ENCODE assay signal across 20 cellular contexts in the genomic region with DNA sequence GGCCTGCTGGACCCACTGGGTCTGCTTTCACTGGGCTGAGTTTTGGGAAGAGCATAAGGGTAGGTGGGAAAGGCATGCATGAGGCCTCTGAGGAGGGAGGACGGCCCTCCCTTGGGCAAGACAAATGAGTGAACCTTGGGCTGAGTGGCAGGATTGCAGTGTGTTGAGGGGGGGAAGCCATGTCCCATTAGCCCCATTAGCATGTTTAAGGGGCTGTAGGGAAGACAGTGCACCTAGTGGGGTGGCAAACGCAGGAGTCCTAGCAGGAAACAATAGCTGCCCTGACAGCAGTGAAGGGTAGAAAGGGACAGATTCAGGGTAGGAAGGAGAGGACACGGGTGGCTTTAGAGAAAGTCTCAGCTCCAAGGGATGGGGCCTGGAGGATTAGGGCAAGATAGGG. TPM values are rescaled to one million over a fixed set of nuclear protein-coding genes. Genes with fewer than 3 reads are reported as not detected.
DNase-seq lines count a peak whose midpoint lies in the region; ATAC-seq, FAIRE-seq and TF ChIP-seq lines count a peak whose summit lies in the region.
"Had no signal": no experiment of that assay in that cellular context is flagged by ENCODE, and none has a peak within 500 bp of the region (broad histone marks: within the 10 kb centered on the region; RNA-seq: fewer than 3 reads in every experiment).

No MANE protein-coding gene starts in this region.

- FAIRE-seq in K562 (lab: Jason Lieb, UNC), result no peak
- FAIRE-seq: GM12878 had no signal

- 0 out of 4 replicates have a peak overlapping the region, but pooled peaks of 1 of the 2 experiments have one; percentile 19 for H3K9ac ChIP-seq in K562 (ENCODE audit: insufficient read depth in 1 of 2, low read depth in 2 of 2, low read length in 2 of 2)

- peak overlapping the region; percentile 55 for H2AFZ ChIP-seq in K562 (ENCODE audit: low read depth, low read length)

- H3K27ac ChIP-seq in CD4-positive, alpha-beta memory T cell (ENCODE audit: low read depth, low read length), result no peak overlapping the region
- H3K27ac ChIP-seq in K562 (ENCODE audit: extremely low read depth, low read depth, low read length) (no peak overlapping the region), prostate gland (no peak overlapping the region)
- H3K27ac ChIP-seq: BLaER1 treated with 17β-estradiol and CSF1 and Interleukin-3, amounts not matched to agents 10 nM and 100 nM; HL-60 had no signal

- POLR2A ChIA-PET in CD4-positive, alpha-beta memory T cell (lab: Charles Lee; ENCODE audit: partially characterized antibody), result interaction anchor here (5.4 kb wide), 1 partner anchor 32 kb away, joined by 86 read pairs; a partner anchor contains a TSS
- POLR2A ChIA-PET in K562 (lab: Yijun Ruan, JAX), result no interaction called here

- WGBS in K562 (ENCODE audit: insufficient coverage, low coverage, missing lambda C conversion rate), result 27% methylated on average over 3 of the region's 3 CpGs
- WGBS in prostate gland, result 99% methylated on average over 3 of the region's 3 CpGs

- intact Hi-C loops in CD4-positive, alpha-beta memory T cell (cut with micrococcal nuclease), result no loop called here
- intact Hi-C loops in K562 (cut with micrococcal nuclease), result no loop called here
- intact Hi-C loops in prostate gland (cut with DNase I), result no loop called here

- H3K9me1 ChIP-seq in K562 (ENCODE audit: control insufficient read depth, insufficient read depth, low read length), result peaks cover 3% of the 10 kb centered on the region

- no peaks in the 10 kb centered on the region for H3K9me3 Mint-ChIP-seq in CD4-positive, alpha-beta memory T cell
- no peaks in the 10 kb centered on the region for H3K9me3 Mint-ChIP-seq in neural crest cell

- BruUV-seq in K562 (replicated peaks; lab: Mats Ljungman, UMichigan), result no TSS peak

- CTCF ChIA-PET in CD4-positive, alpha-beta memory T cell (lab: Charles Lee; ENCODE audit: partially characterized antibody), result interaction anchor here (1.0 to 13.8 kb wide), 4 partner anchors 9 to 58 kb away, joined by 3 to 260 read pairs (median 7); a partner anchor contains a TSS
- CTCF ChIA-PET in K562 (lab: Yijun Ruan, JAX; ENCODE audit: low intra/inter-chr PET ratio), result interaction anchor here (1.3 kb wide), 1 partner anchor 57 kb away, joined by 4 read pairs; no protein-coding TSS in a partner anchor

- peak overlapping the region in 5 of 7 donors; percentile 14 to 62 (median 21) for H3K27ac Mint-ChIP-seq in CD4-positive, alpha-beta memory T cell
- H3K27ac Mint-ChIP-seq in neural crest cell (ENCODE audit: unreplicated experiment), result no peak overlapping the region

- H3K27me3 Mint-ChIP-seq in CD4-positive, alpha-beta memory T cell, result no peaks in the 10 kb centered on the region
- H3K27me3 Mint-ChIP-seq in neural crest cell (ENCODE audit: low read depth), result peaks cover 3% of the 10 kb centered on the region

- TF ChIP-seq CTCF in K562 (IDR thresholded peaks at IDR 0.05 in 2 of 3, conservative IDR thresholded peaks at IDR 0.05 in 1 of 3; ENCODE audit: insufficient read depth in 2 of 3, low read depth in 1 of 3, low read length in 3 of 3) (no peak), neural crest cell (conservative IDR thresholded peaks at IDR 0.05) (no peak), prostate gland (IDR thresholded peaks at IDR 0.05) (no peak)

- in situ Hi-C loops in K562 (cut with MboI), result no loop called here

- TF ChIP-seq POLR2A in K562 (conservative IDR thresholded peaks at IDR 0.05) (no peak), prostate gland (IDR thresholded peaks at IDR 0.05) (no peak)

- no peak overlapping the region for H3K4me3 Mint-ChIP-seq in CD4-positive, alpha-beta memory T cell
- H3K4me3 Mint-ChIP-seq in neural crest cell, result peak overlapping the region; percentile 35

- H3K4me1 Mint-ChIP-seq in CD4-positive, alpha-beta memory T cell, result peaks cover 14 to 27% (median 22%) of the 10 kb centered on the region in 4 donors
- H3K4me1 Mint-ChIP-seq in neural crest cell, result peaks cover 30% of the 10 kb centered on the region

- DNase-seq in CD4-positive, alpha-beta memory T cell, result no peak
- DNase-seq in H7 (peak; percentile 46), K562 (ENCODE audit: extremely low read depth in 1 of 4, low spot score in 3 of 4) (no peak), neural crest cell (ENCODE audit: low read depth, low spot score) (no peak), prostate gland (ENCODE audit: low spot score) (no peak)
- DNase-seq in effector CD8-positive, alpha-beta T cell (lab: John Stamatoyannopoulos, UW), result no peak
- DNase-seq: CD8-positive, alpha-beta memory T cell; DMS53; EL; NCI-H1105; NCI-H1694; NCI-H2081 treated with DMSO at 0.1 percent for 48 hours; NCI-H82; RPMI8226; SHP77 treated with DMSO at 0.1 percent for 48 hours had no signal

- no peak for TF ChIP-seq EP300 in K562 (IDR thresholded peaks at IDR 0.05; ENCODE audit: low read length)

- no peaks in the 10 kb centered on the region for H4K20me1 ChIP-seq in K562 (replicated peaks; ENCODE audit: control insufficient read depth, insufficient read depth, low read length)

- peaks cover 26% of the 10 kb centered on the region for H3K79me2 ChIP-seq in K562 (ENCODE audit: control insufficient read depth, insufficient read depth, low read length)

- peaks cover 21% of the 10 kb centered on the region for H3K4me1 ChIP-seq in CD4-positive, alpha-beta memory T cell (ENCODE audit: insufficient read depth, low read length)
- H3K4me1 ChIP-seq in K562 (replicated peaks in 1 of 2; ENCODE audit: control insufficient read depth in 2 of 2, insufficient read depth in 2 of 2, low read length in 2 of 2) (peaks cover 11 to 28% of the 10 kb centered on the region in 2 experiments), prostate gland (replicated peaks) (peaks cover 10% of the 10 kb centered on the region)

- no peaks in the 10 kb centered on the region for H3K9me3 ChIP-seq in CD4-positive, alpha-beta memory T cell (ENCODE audit: control insufficient read depth in 1 of 2, low read length in 2 of 2)
- H3K9me3 ChIP-seq in K562 (replicated peaks; ENCODE audit: control insufficient read depth, insufficient read depth, low read depth, low read length), result no peaks in the 10 kb centered on the region
- H3K9me3 ChIP-seq in prostate gland, result no peaks in the 10 kb centered on the region
- H3K9me3 ChIP-seq: BLaER1 treated with 17β-estradiol and CSF1 and Interleukin-3, amounts not matched to agents 10 nM and 100 nM had no signal

- TF ChIP-seq RAD21 in K562 (CRISPR knock-in tag; conservative IDR thresholded peaks at IDR 0.05 in 1 of 2, IDR thresholded peaks at IDR 0.05 in 1 of 2), result no peak

- H3K4me2 ChIP-seq in K562 (ENCODE audit: insufficient read depth, low read length), result no peak overlapping the region

- H3K4me3 ChIP-seq in CD4-positive, alpha-beta memory T cell (ENCODE audit: low read length in 2 of 2), result no peak overlapping the region
- H3K4me3 ChIP-seq in H7 (ENCODE audit: insufficient read depth, low read depth, low read length) (no peak overlapping the region), K562 (no peak overlapping the region), prostate gland (no peak overlapping the region)
- H3K4me3 ChIP-seq: BLaER1 treated with 17β-estradiol and CSF1 and Interleukin-3, amounts not matched to agents 10 nM and 100 nM; GM12878 had no signal

- ATAC-seq in K562 (no peak), esophagus mucosa (no peak)
- ATAC-seq: GM12878, SK-N-SH treated with all-trans-retinoic acid at 6 μM for 48 hours had no signal

- H3K36me3 Mint-ChIP-seq in CD4-positive, alpha-beta memory T cell, result peaks cover 0 to 13% of the 10 kb centered on the region in 2 donors
- peaks cover 4% of the 10 kb centered on the region for H3K36me3 Mint-ChIP-seq in neural crest cell (ENCODE audit: low read depth)

- no peaks in the 10 kb centered on the region for H3K27me3 ChIP-seq in CD4-positive, alpha-beta memory T cell (ENCODE audit: insufficient read depth, low read length)
- H3K27me3 ChIP-seq in H7 (ENCODE audit: control insufficient read depth, insufficient read depth, low read length) (no peaks in the 10 kb centered on the region), K562 (ENCODE audit: control insufficient read depth in 2 of 2, insufficient read depth in 2 of 2, low read length in 2 of 2) (no peaks in the 10 kb centered on the region), prostate gland (replicated peaks; ENCODE audit: insufficient read depth) (no peaks in the 10 kb centered on the region)
- H3K27me3 ChIP-seq: BLaER1 treated with 17β-estradiol and CSF1 and Interleukin-3, amounts not matched to agents 10 nM and 100 nM had no signal

- no peaks in the 10 kb centered on the region for H3K36me3 ChIP-seq in CD4-positive, alpha-beta memory T cell (ENCODE audit: insufficient read depth, low read length)
- H3K36me3 ChIP-seq in H7 (replicated peaks; ENCODE audit: control insufficient read depth, insufficient read depth, low read length) (no peaks in the 10 kb centered on the region), K562 (ENCODE audit: control insufficient read depth, insufficient read depth, low read length) (no peaks in the 10 kb centered on the region; the same call in 2 of the 3 replicates), prostate gland (no peaks in the 10 kb centered on the region)
- H3K36me3 ChIP-seq: BLaER1 treated with 17β-estradiol and CSF1 and Interleukin-3, amounts not matched to agents 10 nM and 100 nM had no signal

RNA-seq across cellular contexts. Expression of a gene that starts 3.1 kb away (rescaled TPM):
- total RNA-seq in CD4-positive, alpha-beta memory T cell, result 10 to 100 TPM; 19.8 TPM
- polyA plus RNA-seq in CD4-positive, alpha-beta memory T cell, result 1 to 10 TPM; 1.9 to 6.2 TPM
- 12.6 and 20.4 TPM in 2 replicates for total RNA-seq in H7 (2014; rRNA removed; shearing (Covaris generic))
- total RNA-seq in K562 (2011; cell fraction: chromatin; rRNA removed; ENCODE audit: low replicate concordance), result 5.0 and 18.1 TPM in 2 replicates
- total RNA-seq in K562 (2011; cell fraction: nucleolus; rRNA removed), result 20.8 and 21.2 TPM in 2 replicates
- total RNA-seq in K562 (2011; cell fraction: nucleoplasm; rRNA removed), result 9.8 and 10.9 TPM in 2 replicates
- total RNA-seq in K562 (2014; rRNA removed) (7.2 and 7.8 TPM in 2 replicates), K562 (2014; rRNA removed; fragmentation: Illumina TruSeq; extraction: Trizol) (0.32 and 0.58 TPM in 2 replicates), K562 (2015; rRNA removed; fragmentation: Illumina TruSeq; extraction: Trizol) (2.2 and 2.7 TPM in 2 replicates), K562 (2021) (14.0 and 16.1 TPM in 2 replicates), neural crest cell (24.1 and 27.3 TPM in 2 replicates), prostate gland (10 to 100 TPM; 22.0 to 24.0 TPM), esophagus mucosa (8.0 TPM)
- polyA plus RNA-seq in K562 (2011; rRNA removed) (1.4 and 4.0 TPM in 2 replicates), K562 (2014; fragmentation: Illumina TruSeq; extraction: Trizol) (1.8 and 4.7 TPM in 2 replicates), K562 (2014; fragmentation: Nextera tagmentation; extraction: Ambion mirVana) (under 1 TPM; 0.08 to 0.13 TPM), K562 (2014; rRNA removed) (5.8 and 6.8 TPM in 2 replicates)
- polyA plus RNA-seq in K562 (2011; cell fraction: cytosol; rRNA removed), result 3.6 and 10.4 TPM in 2 replicates
- polyA plus RNA-seq in K562 (2011; cell fraction: nucleus; rRNA removed), result 7.2 and 14.2 TPM in 2 replicates
- 11.7 TPM in 2 replicates for polyA plus RNA-seq in K562 (2012)
- polyA minus RNA-seq in K562 (2011; rRNA and poly(A)+ RNA removed), result 1.9 and 2.0 TPM in 2 replicates
- polyA minus RNA-seq in K562 (2011; cell fraction: cytosol; rRNA and poly(A)+ RNA removed), result 5.1 and 6.6 TPM in 2 replicates
- 10.7 and 11.2 TPM in 2 replicates for polyA minus RNA-seq in K562 (2011; cell fraction: nucleus; rRNA and poly(A)+ RNA removed)

RNA-seq across cellular contexts. Expression of a gene that starts 10.9 kb away (rescaled TPM):
- 10 to 100 TPM; 10.5 to 12.2 TPM for total RNA-seq in CD4-positive, alpha-beta memory T cell
- polyA plus RNA-seq in CD4-positive, alpha-beta memory T cell, result 10 to 100 TPM; 16.1 to 23.6 TPM
- total RNA-seq in H7 (2014; rRNA removed; shearing (Covaris generic)), result 19.4 and 23.9 TPM in 2 replicates
- total RNA-seq in K562 (2011; cell fraction: chromatin; rRNA removed; ENCODE audit: low replicate concordance), result 36.1 and 123 TPM in 2 replicates
- 97.2 and 108 TPM in 2 replicates for total RNA-seq in K562 (2011; cell fraction: nucleolus; rRNA removed)
- total RNA-seq in K562 (2011; cell fraction: nucleoplasm; rRNA removed), result 71.8 and 76.0 TPM in 2 replicates
- total RNA-seq in K562 (2014; rRNA removed) (101 and 152 TPM in 2 replicates), K562 (2014; rRNA removed; fragmentation: Illumina TruSeq; extraction: Trizol) (29.4 and 48.4 TPM in 2 replicates), K562 (2015; rRNA removed; fragmentation: Illumina TruSeq; extraction: Trizol) (42.2 and 45.2 TPM in 2 replicates), K562 (2021) (58.2 and 67.5 TPM in 2 replicates), neural crest cell (16.2 and 17.5 TPM in 2 replicates), prostate gland (10 to 100 TPM in 1 of 2 donors, 1 to 10 TPM in 1; 6.6 to 20.7 TPM), esophagus mucosa (6.4 TPM)
- polyA plus RNA-seq in K562 (2011; rRNA removed) (64.7 and 86.6 TPM in 2 replicates), K562 (2014; fragmentation: Illumina TruSeq; extraction: Trizol) (56.9 and 85.4 TPM in 2 replicates), K562 (2014; fragmentation: Nextera tagmentation; extraction: Ambion mirVana) (100 to 1,000 TPM; 316 to 318 TPM), K562 (2014; rRNA removed) (89.7 and 116 TPM in 2 replicates)
- polyA plus RNA-seq in K562 (2011; cell fraction: cytosol; rRNA removed), result 140 and 167 TPM in 2 replicates
- 86.2 and 95.1 TPM in 2 replicates for polyA plus RNA-seq in K562 (2011; cell fraction: nucleus; rRNA removed)
- polyA plus RNA-seq in K562 (2012), result 59.7 and 101 TPM in 2 replicates
- polyA minus RNA-seq in K562 (2011; rRNA and poly(A)+ RNA removed), result 29.8 and 50.1 TPM in 2 replicates
- 24.3 and 35.0 TPM in 2 replicates for polyA minus RNA-seq in K562 (2011; cell fraction: cytosol; rRNA and poly(A)+ RNA removed)
- 31.1 and 32.6 TPM in 2 replicates for polyA minus RNA-seq in K562 (2011; cell fraction: nucleus; rRNA and poly(A)+ RNA removed)

RNA-seq across cellular contexts. Expression of a gene that starts 21.2 kb away (rescaled TPM):
- 100 to 1,000 TPM; 342 to 348 TPM for total RNA-seq in CD4-positive, alpha-beta memory T cell
- polyA plus RNA-seq in CD4-positive, alpha-beta memory T cell, result 10 to 100 TPM; 19.4 to 70.9 TPM
- 1,648 and 1,979 TPM in 2 replicates for total RNA-seq in H7 (2014; rRNA removed; shearing (Covaris generic))
- total RNA-seq in K562 (2011; cell fraction: chromatin; rRNA removed; ENCODE audit: low replicate concordance), result 526 and 1,695 TPM in 2 replicates
- 1,048 and 1,300 TPM in 2 replicates for total RNA-seq in K562 (2011; cell fraction: nucleolus; rRNA removed)
- 609 and 709 TPM in 2 replicates for total RNA-seq in K562 (2011; cell fraction: nucleoplasm; rRNA removed)
- 779 and 1,386 TPM in 2 replicates for total RNA-seq in K562 (2014; rRNA removed)
- 358 and 467 TPM in 2 replicates for total RNA-seq in K562 (2014; rRNA removed; fragmentation: Illumina TruSeq; extraction: Trizol)
- total RNA-seq in K562 (2015; rRNA removed; fragmentation: Illumina TruSeq; extraction: Trizol), result 523 and 570 TPM in 2 replicates
- total RNA-seq in K562 (2021), result 752 and 797 TPM in 2 replicates
- polyA plus RNA-seq in K562 (2011; rRNA removed), result 434 and 1,024 TPM in 2 replicates
- polyA plus RNA-seq in K562 (2011; cell fraction: cytosol; rRNA removed), result 553 and 1,059 TPM in 2 replicates
- polyA plus RNA-seq in K562 (2011; cell fraction: nucleus; rRNA removed), result 1,513 and 2,015 TPM in 2 replicates
- 1,261 and 1,407 TPM in 2 replicates for polyA plus RNA-seq in K562 (2012)
- 640 and 764 TPM in 2 replicates for polyA plus RNA-seq in K562 (2014; fragmentation: Illumina TruSeq; extraction: Trizol)
- 10 to 100 TPM; 12.1 to 29.3 TPM for polyA plus RNA-seq in K562 (2014; fragmentation: Nextera tagmentation; extraction: Ambion mirVana)
- polyA plus RNA-seq in K562 (2014; rRNA removed), result 490 and 541 TPM in 2 replicates
- polyA minus RNA-seq in K562 (2011; rRNA and poly(A)+ RNA removed), result 826 and 1,247 TPM in 2 replicates
- polyA minus RNA-seq in K562 (2011; cell fraction: cytosol; rRNA and poly(A)+ RNA removed), result 1,076 and 1,289 TPM in 2 replicates
- polyA minus RNA-seq in K562 (2011; cell fraction: nucleus; rRNA and poly(A)+ RNA removed), result 406 and 505 TPM in 2 replicates
- 964 and 1,000 TPM in 2 replicates for total RNA-seq in neural crest cell
- total RNA-seq in prostate gland, result 100 to 1,000 TPM; 237 to 374 TPM
- 204 TPM for total RNA-seq in esophagus mucosa

RNA-seq across cellular contexts. Expression of a gene that starts 32.2 kb away (rescaled TPM):
- 10 to 100 TPM; 81.1 to 88.4 TPM for total RNA-seq in CD4-positive, alpha-beta memory T cell
- polyA plus RNA-seq in CD4-positive, alpha-beta memory T cell, result 100 to 1,000 TPM; 200 to 238 TPM
- total RNA-seq in H7 (2014; rRNA removed; shearing (Covaris generic)), result 85.9 and 96.2 TPM in 2 replicates
- total RNA-seq in K562 (2011; cell fraction: chromatin; rRNA removed; ENCODE audit: low replicate concordance), result 34.9 and 55.0 TPM in 2 replicates
- total RNA-seq in K562 (2011; cell fraction: nucleolus; rRNA removed), result 42.5 and 47.5 TPM in 2 replicates
- total RNA-seq in K562 (2011; cell fraction: nucleoplasm; rRNA removed), result 36.2 and 43.3 TPM in 2 replicates
- total RNA-seq in K562 (2014; rRNA removed), result 127 and 142 TPM in 2 replicates
- total RNA-seq in K562 (2014; rRNA removed; fragmentation: Illumina TruSeq; extraction: Trizol), result 49.3 and 58.4 TPM in 2 replicates
- 86.9 and 87.2 TPM in 2 replicates for total RNA-seq in K562 (2015; rRNA removed; fragmentation: Illumina TruSeq; extraction: Trizol)
- total RNA-seq in K562 (2021), result 88.4 and 89.8 TPM in 2 replicates
- 81.7 and 86.7 TPM in 2 replicates for polyA plus RNA-seq in K562 (2011; rRNA removed)
- 111 and 116 TPM in 2 replicates for polyA plus RNA-seq in K562 (2011; cell fraction: cytosol; rRNA removed)
- polyA plus RNA-seq in K562 (2011; cell fraction: nucleus; rRNA removed), result 72.3 and 77.4 TPM in 2 replicates
- polyA plus RNA-seq in K562 (2012), result 122 and 150 TPM in 2 replicates
- 110 and 112 TPM in 2 replicates for polyA plus RNA-seq in K562 (2014; fragmentation: Illumina TruSeq; extraction: Trizol)
- polyA plus RNA-seq in K562 (2014; fragmentation: Nextera tagmentation; extraction: Ambion mirVana), result 10 to 100 TPM; 57.6 to 71.1 TPM
- polyA plus RNA-seq in K562 (2014; rRNA removed), result 154 and 159 TPM in 2 replicates
- 162 and 173 TPM in 2 replicates for polyA minus RNA-seq in K562 (2011; rRNA and poly(A)+ RNA removed)
- polyA minus RNA-seq in K562 (2011; cell fraction: cytosol; rRNA and poly(A)+ RNA removed), result 59.5 and 70.2 TPM in 2 replicates
- 15.3 and 24.0 TPM in 2 replicates for polyA minus RNA-seq in K562 (2011; cell fraction: nucleus; rRNA and poly(A)+ RNA removed)
- total RNA-seq in neural crest cell, result 61.6 and 64.6 TPM in 2 replicates
- total RNA-seq in prostate gland, result 100 to 1,000 TPM; 102 to 126 TPM
- 98.8 TPM for total RNA-seq in esophagus mucosa

RNA-seq across cellular contexts. Expression of a gene that starts 35.7 kb away (rescaled TPM):
- 10 to 100 TPM; 55.1 to 58.3 TPM for total RNA-seq in CD4-positive, alpha-beta memory T cell
- 10 to 100 TPM; 12.4 to 23.8 TPM for polyA plus RNA-seq in CD4-positive, alpha-beta memory T cell
- 131 and 188 TPM in 2 replicates for total RNA-seq in H7 (2014; rRNA removed; shearing (Covaris generic))
- total RNA-seq in K562 (2011; cell fraction: chromatin; rRNA removed; ENCODE audit: low replicate concordance), result 47.2 and 87.3 TPM in 2 replicates
- total RNA-seq in K562 (2011; cell fraction: nucleolus; rRNA removed), result 77.7 and 87.6 TPM in 2 replicates
- 51.2 and 56.4 TPM in 2 replicates for total RNA-seq in K562 (2011; cell fraction: nucleoplasm; rRNA removed)
- total RNA-seq in K562 (2014; rRNA removed) (101 and 139 TPM in 2 replicates), K562 (2014; rRNA removed; fragmentation: Illumina TruSeq; extraction: Trizol) (79.2 and 81.1 TPM in 2 replicates), K562 (2015; rRNA removed; fragmentation: Illumina TruSeq; extraction: Trizol) (85.7 and 86.5 TPM in 2 replicates), K562 (2021) (127 and 131 TPM in 2 replicates), neural crest cell (113 and 119 TPM in 2 replicates), prostate gland (10 to 100 TPM; 27.7 to 44.2 TPM), esophagus mucosa (52.8 TPM)
- polyA plus RNA-seq in K562 (2011; rRNA removed) (92.0 and 117 TPM in 2 replicates), K562 (2014; fragmentation: Illumina TruSeq; extraction: Trizol) (137 and 163 TPM in 2 replicates), K562 (2014; fragmentation: Nextera tagmentation; extraction: Ambion mirVana) (1 to 10 TPM in 1 of 2 experiments, under 1 TPM in 1; 0.92 to 1.5 TPM), K562 (2014; rRNA removed) (84.8 and 96.4 TPM in 2 replicates)
- 81.3 and 96.5 TPM in 2 replicates for polyA plus RNA-seq in K562 (2011; cell fraction: cytosol; rRNA removed)
- polyA plus RNA-seq in K562 (2011; cell fraction: nucleus; rRNA removed), result 119 and 126 TPM in 2 replicates
- 112 and 160 TPM in 2 replicates for polyA plus RNA-seq in K562 (2012)
- polyA minus RNA-seq in K562 (2011; rRNA and poly(A)+ RNA removed), result 69.1 and 92.2 TPM in 2 replicates
- polyA minus RNA-seq in K562 (2011; cell fraction: cytosol; rRNA and poly(A)+ RNA removed), result 57.2 and 68.0 TPM in 2 replicates
- 15.5 and 29.4 TPM in 2 replicates for polyA minus RNA-seq in K562 (2011; cell fraction: nucleus; rRNA and poly(A)+ RNA removed)
